Comparison of ENCODE assay signal across 14 cellular contexts in genomic region chr12:115597157-115597712, GRCh38.
DNase-seq lines count a peak whose midpoint lies in the region; ATAC-seq, FAIRE-seq and TF ChIP-seq lines count a peak whose summit lies in the region.
"Had no signal": no experiment of that assay in that cellular context is flagged by ENCODE, and none has a peak within 500 bp of the region (broad histone marks: within the 10 kb centered on the region; RNA-seq: fewer than 3 reads in every experiment).

No MANE protein-coding gene starts in this region.

- intact Hi-C loops in stomach (cut with DNase I; ENCODE audit: low total_unique reads) = no loop called here

- no peak for ATAC-seq in natural killer cell treated with Interleukin-12 subunit alpha and Interleukin-12 subunit beta and Interleukin-15 and Interleukin-18, amount 100 ng/mL, for 72 hours
- no peak for ATAC-seq in stimulated activated naive B cell treated with anti-CD40 and anti-IgM and Interleukin-4, amounts not matched to agents 10 μg/mL and 1 μg/mL and 100 μg/mL, for 72 hours (replicated peaks)

- H3K9me3 ChIP-seq in SJCRH30 (replicated peaks) = no peaks in the 10 kb centered on the region
- peaks cover 0 to 5% (median 0%) of the 10 kb centered on the region in 4 donors for H3K9me3 ChIP-seq in stomach
- H3K9me3 ChIP-seq: thyroid gland had no signal

- H3K27ac Mint-ChIP-seq in natural killer cell treated with Interleukin-12 subunit alpha and Interleukin-12 subunit beta and Interleukin-15 and Interleukin-18, amount 100 ng/mL, for 72 hours = no peak overlapping the region
- H3K27ac Mint-ChIP-seq in stimulated activated naive B cell treated with anti-CD40 and anti-IgM and Interleukin-4, amounts not matched to agents 10 μg/mL and 1 μg/mL and 100 μg/mL, for 72 hours = no peak overlapping the region
- H3K27ac Mint-ChIP-seq: progenitor cell of endocrine pancreas had no signal

- CTCF ChIA-PET in BJ (lab: Yijun Ruan, JAX) = no interaction called here

- H3K36me3 Mint-ChIP-seq in natural killer cell treated with Interleukin-12 subunit alpha and Interleukin-12 subunit beta and Interleukin-15 and Interleukin-18, amount 100 ng/mL, for 72 hours = no peaks in the 10 kb centered on the region
- no peaks in the 10 kb centered on the region for H3K36me3 Mint-ChIP-seq in stimulated activated naive B cell treated with anti-CD40 and anti-IgM and Interleukin-4, amounts not matched to agents 10 μg/mL and 1 μg/mL and 100 μg/mL, for 72 hours

- peaks cover 14% of the 10 kb centered on the region in 2 donors for H3K27me3 Mint-ChIP-seq in natural killer cell treated with Interleukin-12 subunit alpha and Interleukin-12 subunit beta and Interleukin-15 and Interleukin-18, amount 100 ng/mL, for 72 hours
- peaks cover 20 to 31% of the 10 kb centered on the region in 2 donors for H3K27me3 Mint-ChIP-seq in stimulated activated naive B cell treated with anti-CD40 and anti-IgM and Interleukin-4, amounts not matched to agents 10 μg/mL and 1 μg/mL and 100 μg/mL, for 72 hours

- TF ChIP-seq POLR2A in H54 (IDR thresholded peaks at IDR 0.05; ENCODE audit: low read depth, low read length) (no peak), stomach (IDR thresholded peaks at IDR 0.05) (no peak)

- TF ChIP-seq CTCF in BJ (IDR thresholded peaks at IDR 0.05; ENCODE audit: insufficient read depth, low read depth, low read length) (no peak), foreskin fibroblast (IDR thresholded peaks at IDR 0.05; ENCODE audit: low read depth, low read length) (no peak), stomach (IDR thresholded peaks at IDR 0.05) (no peak)

- DNase-seq in BJ (ENCODE audit: low read depth) (peak; percentile 37), H54 (ENCODE audit: insufficient read length, low spot score) (peak; percentile 42), SJCRH30 (peak; percentile 13 to 15), foreskin fibroblast (peak; percentile 76 to 77), stomach (no peak), inferior parietal cortex (ENCODE audit: extremely low spot score) (no peak)
- DNase-seq in natural killer cell treated with Interleukin-12 subunit alpha and Interleukin-12 subunit beta and Interleukin-15 and Interleukin-18, amount 100 ng/mL, for 72 hours (ENCODE audit: low spot score) = no peak
- DNase-seq in stimulated activated naive B cell treated with anti-CD40 and anti-IgM and Interleukin-4, amounts not matched to agents 10 μg/mL and 1 μg/mL and 100 μg/mL, for 72 hours = no peak
- DNase-seq: head of caudate nucleus, NCI-H2107, RPMI8226, thyroid gland had no signal

- 73 to 81% (median 77%) methylated on average over 3 of the region's 3 CpGs for WGBS in stomach, 5 donors

- peaks cover 9% of the 10 kb centered on the region for H3K9me3 Mint-ChIP-seq in natural killer cell treated with Interleukin-12 subunit alpha and Interleukin-12 subunit beta and Interleukin-15 and Interleukin-18, amount 100 ng/mL, for 72 hours
- H3K9me3 Mint-ChIP-seq in stimulated activated naive B cell treated with anti-CD40 and anti-IgM and Interleukin-4, amounts not matched to agents 10 μg/mL and 1 μg/mL and 100 μg/mL, for 72 hours = peaks cover 3 to 4% of the 10 kb centered on the region in 2 donors

- POLR2A ChIA-PET in BJ (lab: Charles Lee) = no interaction called here

- H3K4me1 ChIP-seq in SJCRH30 (no peaks in the 10 kb centered on the region), stomach (peaks cover 0 to 16% (median 9%) of the 10 kb centered on the region in 4 donors)

- TF ChIP-seq EP300 in stomach (IDR thresholded peaks at IDR 0.05) = no peak

- H3K4me3 ChIP-seq in BJ (ENCODE audit: low read depth, low read length) (no peak overlapping the region), SJCRH30 (no peak overlapping the region), foreskin fibroblast (ENCODE audit: low read depth in 1 of 2, low read length in 2 of 2) (no peak overlapping the region), stomach (no peak overlapping the region)
- H3K4me3 ChIP-seq: thyroid gland had no signal

- H3K27me3 ChIP-seq in BJ (ENCODE audit: control insufficient read depth, insufficient read depth, low read length) (no peaks in the 10 kb centered on the region), SJCRH30 (no peaks in the 10 kb centered on the region), stomach (peaks cover 0 to 43% (median 11%) of the 10 kb centered on the region in 3 donors)
- H3K27me3 ChIP-seq: thyroid gland had no signal

- H3K4me1 Mint-ChIP-seq in natural killer cell treated with Interleukin-12 subunit alpha and Interleukin-12 subunit beta and Interleukin-15 and Interleukin-18, amount 100 ng/mL, for 72 hours (ENCODE audit: low read depth in 2 of 2) = no peaks in the 10 kb centered on the region
- no peaks in the 10 kb centered on the region for H3K4me1 Mint-ChIP-seq in stimulated activated naive B cell treated with anti-CD40 and anti-IgM and Interleukin-4, amounts not matched to agents 10 μg/mL and 1 μg/mL and 100 μg/mL, for 72 hours

- no peak for FAIRE-seq in H54 (lab: Jason Lieb, UNC)
- FAIRE-seq: colon had no signal

- no peak overlapping the region for H3K27ac ChIP-seq in SJCRH30
- H3K27ac ChIP-seq in stomach = no peak overlapping the region
- H3K27ac ChIP-seq: thyroid gland had no signal

- H3K36me3 ChIP-seq in BJ (ENCODE audit: control insufficient read depth, insufficient read depth, low read length) (no peaks in the 10 kb centered on the region), SJCRH30 (no peaks in the 10 kb centered on the region), stomach (no peaks in the 10 kb centered on the region)
- H3K36me3 ChIP-seq: thyroid gland had no signal

- H3K4me3 Mint-ChIP-seq in natural killer cell treated with Interleukin-12 subunit alpha and Interleukin-12 subunit beta and Interleukin-15 and Interleukin-18, amount 100 ng/mL, for 72 hours = no peak overlapping the region
- H3K4me3 Mint-ChIP-seq in stimulated activated naive B cell treated with anti-CD40 and anti-IgM and Interleukin-4, amounts not matched to agents 10 μg/mL and 1 μg/mL and 100 μg/mL, for 72 hours = no peak overlapping the region

Comparison
In these comparisons a context has a peak if more than half of its experiments do, and no peak if none do; other contexts are left out.
1. DNase-seq: peak in BJ (single experiment), H54 (single experiment), SJCRH30 (2 of 2) and foreskin fibroblast (2 of 2); none in natural killer cell treated with Interleukin-12 subunit alpha and Interleukin-12 subunit beta and Interleukin-15 and Interleukin-18, amount 100 ng/mL, for 72 hours (single experiment), stomach (single experiment), inferior parietal cortex (single experiment) and stimulated activated naive B cell treated with anti-CD40 and anti-IgM and Interleukin-4, amounts not matched to agents 10 μg/mL and 1 μg/mL and 100 μg/mL, for 72 hours (single experiment).